ENCODE assay signal across 20 cellular contexts in the genomic region with DNA sequence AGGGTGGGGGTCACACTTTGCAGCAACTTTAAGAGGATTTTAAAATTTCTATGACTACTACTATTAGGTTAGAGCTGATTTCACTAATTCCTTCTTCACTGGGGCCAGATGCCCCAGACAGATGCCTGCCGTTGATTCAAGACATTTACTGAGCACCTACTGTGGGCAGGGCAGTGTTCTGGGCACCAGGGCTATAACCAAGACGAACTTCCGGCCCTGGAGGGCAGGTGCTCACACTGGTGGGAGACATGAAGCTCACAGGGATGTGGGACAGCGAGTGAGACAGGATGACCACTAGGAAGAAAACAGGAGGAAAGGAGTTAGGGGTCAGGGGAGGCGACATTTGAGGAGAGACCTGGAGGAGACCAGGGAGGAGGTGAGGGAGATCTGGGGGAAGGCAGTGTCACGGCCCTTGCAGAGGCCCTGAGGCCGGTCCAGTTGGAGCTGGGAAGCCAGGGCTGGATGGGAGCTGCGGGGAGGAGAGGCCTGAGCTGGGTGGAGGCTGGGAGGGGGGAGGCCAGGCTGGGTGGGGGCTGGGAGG. TPM values are rescaled to one million over a fixed set of nuclear protein-coding genes. Genes with fewer than 3 reads are reported as not detected.
A peak's percentile ranks its signal among the peaks of the same experiment; 100 is the strongest.
DNase-seq lines count a peak whose midpoint lies in the region; ATAC-seq and TF ChIP-seq lines count a peak whose summit lies in the region.
"Had no signal": no experiment of that assay in that cellular context is flagged by ENCODE, and none has a peak within 500 bp of the region (broad histone marks: within the 10 kb centered on the region; RNA-seq: fewer than 3 reads in every experiment).

No MANE protein-coding gene starts in this region.

- CTCF ChIA-PET in CD8-positive, alpha-beta memory T cell (lab: Charles Lee), result interaction anchor here (1.6 kb wide), 1 partner anchor 10 kb away, joined by 3 read pairs; a partner anchor contains a TSS

- no peak for ATAC-seq in central memory CD8-positive, alpha-beta T cell (replicated peaks; ENCODE audit: extremely low read depth, poor library complexity, severe bottlenecking)
- ATAC-seq: body of pancreas, esophagus mucosa had no signal

- H3K27me3 ChIP-seq in CD8-positive, alpha-beta memory T cell (ENCODE audit: insufficient read depth, low read length, poor library complexity, severe bottlenecking), result no peaks in the 10 kb centered on the region
- H3K27me3 ChIP-seq: body of pancreas, transverse colon had no signal

- H3K4me1 ChIP-seq in CD8-positive, alpha-beta memory T cell (ENCODE audit: insufficient read depth, low read length), result peaks cover 9% of the 10 kb centered on the region
- H3K4me1 ChIP-seq: body of pancreas had no signal

- H3K4me3 Mint-ChIP-seq in CD8-positive, alpha-beta memory T cell, result peak overlapping the region in 2 of 7 donors; percentile 5 to 22
- H3K4me3 Mint-ChIP-seq in HFFc6, result no peak overlapping the region
- peak overlapping the region; percentile 19 for H3K4me3 Mint-ChIP-seq in central memory CD8-positive, alpha-beta T cell
- H3K4me3 Mint-ChIP-seq in nephron progenitor cell, result peak overlapping the region; percentile 3
- H3K4me3 Mint-ChIP-seq: B cell had no signal

- no peaks in the 10 kb centered on the region for H3K9me3 Mint-ChIP-seq in CD8-positive, alpha-beta memory T cell
- H3K9me3 Mint-ChIP-seq in HFFc6 (no peaks in the 10 kb centered on the region; the same call in 1 of the 2 replicates), nephron progenitor cell (no peaks in the 10 kb centered on the region)
- no peaks in the 10 kb centered on the region for H3K9me3 Mint-ChIP-seq in central memory CD8-positive, alpha-beta T cell

- no peak for TF ChIP-seq CTCF in HFFc6 (IDR thresholded peaks at IDR 0.05)
- no peak for TF ChIP-seq CTCF in nephron progenitor cell (IDR thresholded peaks at IDR 0.05)

- POLR2A ChIA-PET in CD8-positive, alpha-beta memory T cell (lab: Charles Lee), result no interaction called here

- no peaks in the 10 kb centered on the region for H3K36me3 ChIP-seq in CD8-positive, alpha-beta memory T cell (ENCODE audit: insufficient read depth, low read length)
- H3K36me3 ChIP-seq: transverse colon had no signal

- H3K4me1 Mint-ChIP-seq in CD8-positive, alpha-beta memory T cell, result peaks cover 15 to 29% (median 19%) of the 10 kb centered on the region in 3 donors
- peaks cover 5% of the 10 kb centered on the region; the same call in 1 of the 2 replicates for H3K4me1 Mint-ChIP-seq in HFFc6 (ENCODE audit: low read depth)
- H3K4me1 Mint-ChIP-seq in central memory CD8-positive, alpha-beta T cell, result peaks cover 19% of the 10 kb centered on the region
- peaks cover 45% of the 10 kb centered on the region for H3K4me1 Mint-ChIP-seq in nephron progenitor cell

- peak overlapping the region; percentile 55 to 90 (median 78) for H3K27ac Mint-ChIP-seq in CD8-positive, alpha-beta memory T cell
- H3K27ac Mint-ChIP-seq in HFFc6 (peak overlapping the region; percentile 40; the same call in 1 of the 2 replicates), nephron progenitor cell (peak overlapping the region; percentile 92)
- peak overlapping the region; percentile 89 for H3K27ac Mint-ChIP-seq in central memory CD8-positive, alpha-beta T cell (ENCODE audit: low read depth)
- H3K27ac Mint-ChIP-seq: B cell had no signal

- H3K4me3 ChIP-seq in CD8-positive, alpha-beta memory T cell (ENCODE audit: low read length), result no peak overlapping the region
- H3K4me3 ChIP-seq: body of pancreas, transverse colon had no signal

- H3K27me3 Mint-ChIP-seq in CD8-positive, alpha-beta memory T cell, result no peaks in the 10 kb centered on the region
- H3K27me3 Mint-ChIP-seq in HFFc6 (ENCODE audit: insufficient read depth), result peaks cover 1% of the 10 kb centered on the region
- H3K27me3 Mint-ChIP-seq in central memory CD8-positive, alpha-beta T cell, result no peaks in the 10 kb centered on the region
- H3K27me3 Mint-ChIP-seq in nephron progenitor cell (ENCODE audit: low read depth, poor library complexity), result peaks cover 3% of the 10 kb centered on the region
- H3K27me3 Mint-ChIP-seq: B cell had no signal

- H3K9me3 ChIP-seq in CD8-positive, alpha-beta memory T cell (ENCODE audit: low read length), result no peaks in the 10 kb centered on the region
- H3K9me3 ChIP-seq: body of pancreas, transverse colon had no signal

- H3K27ac ChIP-seq in CD8-positive, alpha-beta memory T cell (ENCODE audit: low read depth, low read length), result peak overlapping the region; percentile 72
- H3K27ac ChIP-seq: body of pancreas, transverse colon had no signal

- no peak for DNase-seq in CD8-positive, alpha-beta memory T cell
- no peak for DNase-seq in HFFc6
- no peak for DNase-seq in central memory CD8-positive, alpha-beta T cell (ENCODE audit: low spot score in 2 of 2)
- DNase-seq in nephron progenitor cell, result no peak
- DNase-seq in mucosa of gallbladder (ENCODE audit: low spot score), result no peak
- no peak for DNase-seq in NCI-H2081 treated with DMSO at 0.1 percent for 48 hours (lab: John Stamatoyannopoulos, UW)
- no peak for DNase-seq in glomerular visceral epithelial cell (ENCODE audit: extremely low spot score)
- no peak for DNase-seq in stimulated activated naive CD4-positive, alpha-beta T cell (lab: John Stamatoyannopoulos, UW)
- DNase-seq: activated CD4-positive, alpha-beta T cell treated with anti-CD3 and anti-CD28 coated beads, Interleukin-2, amount 50 U/mL, for 48 hours; body of pancreas; dermis blood vessel endothelial cell; GOT3; NCI-H146; NCI-H510A; SIG-M5; stimulated activated CD4-positive, alpha-beta T cell treated with anti-CD3 and anti-CD28 coated beads, Interleukin-4, amount 100 ng/mL, for 4 hours; transverse colon had no signal

- H3K36me3 Mint-ChIP-seq in CD8-positive, alpha-beta memory T cell, result peaks cover 0 to 6% (median 4%) of the 10 kb centered on the region in 3 donors
- H3K36me3 Mint-ChIP-seq in HFFc6 (ENCODE audit: low read depth) (peaks cover 20% of the 10 kb centered on the region), nephron progenitor cell (ENCODE audit: low read depth) (peaks cover 20% of the 10 kb centered on the region)
- peaks cover 6% of the 10 kb centered on the region for H3K36me3 Mint-ChIP-seq in central memory CD8-positive, alpha-beta T cell (ENCODE audit: insufficient read depth)

RNA-seq across cellular contexts. Expression of a gene that starts 9.7 kb away (rescaled TPM):
- 10 to 100 TPM; 18.6 to 20.0 TPM for total RNA-seq in CD8-positive, alpha-beta memory T cell
- polyA plus RNA-seq in CD8-positive, alpha-beta memory T cell, result 50.3 TPM
- total RNA-seq in HFFc6 (2021; fragmentation: NEBNext Ultra II Directional; extraction: Animal tissue kit (Norgen Biotek cat#: 25700)), result 10 to 100 TPM; 20.2 to 24.7 (median 21.1) TPM
- total RNA-seq in mucosa of gallbladder, result 33.8 TPM

RNA-seq across cellular contexts. Expression of a gene that starts 14.6 kb away (rescaled TPM):
- total RNA-seq in CD8-positive, alpha-beta memory T cell, result 10 to 100 TPM; 56.9 to 57.8 TPM
- polyA plus RNA-seq in CD8-positive, alpha-beta memory T cell, result 46.9 TPM
- 10 to 100 TPM; 63.8 to 79.9 (median 64.6) TPM for total RNA-seq in HFFc6 (2021; fragmentation: NEBNext Ultra II Directional; extraction: Animal tissue kit (Norgen Biotek cat#: 25700))
- total RNA-seq in mucosa of gallbladder, result 53.3 TPM

RNA-seq across cellular contexts. Expression of a gene that starts 20.7 kb away (rescaled TPM):
- total RNA-seq in CD8-positive, alpha-beta memory T cell, result under 1 TPM; 0.33 to 0.44 TPM
- polyA plus RNA-seq in CD8-positive, alpha-beta memory T cell, result 0.12 TPM
- under 1 TPM; 0.11 to 0.47 (median 0.21) TPM for total RNA-seq in HFFc6 (2021; fragmentation: NEBNext Ultra II Directional; extraction: Animal tissue kit (Norgen Biotek cat#: 25700))
- 5.8 TPM for total RNA-seq in mucosa of gallbladder

RNA-seq across cellular contexts. Expression of a gene that starts 26.9 kb away (rescaled TPM):
- total RNA-seq in CD8-positive, alpha-beta memory T cell, result 10 to 100 TPM; 48.8 to 50.5 TPM
- polyA plus RNA-seq in CD8-positive, alpha-beta memory T cell, result 327 TPM
- under 1 TPM in 1 of 6 experiments, not detected in 5; 0.24 TPM for total RNA-seq in HFFc6 (2021; fragmentation: NEBNext Ultra II Directional; extraction: Animal tissue kit (Norgen Biotek cat#: 25700))
- total RNA-seq in mucosa of gallbladder, result 2.7 TPM
- total RNA-seq: B cell, dermis blood vessel endothelial cell, esophagus mucosa, skeletal muscle tissue had no signal

RNA-seq across cellular contexts. Expression of a gene that starts 55.4 kb away (rescaled TPM):
- 100 to 1,000 TPM; 250 to 262 TPM for total RNA-seq in CD8-positive, alpha-beta memory T cell
- polyA plus RNA-seq in CD8-positive, alpha-beta memory T cell, result 436 TPM
- total RNA-seq in HFFc6 (2021; fragmentation: NEBNext Ultra II Directional; extraction: Animal tissue kit (Norgen Biotek cat#: 25700)), result 100 to 1,000 TPM; 422 to 534 (median 465) TPM
- total RNA-seq in mucosa of gallbladder, result 480 TPM

Comparison
In these comparisons a context has a peak if more than half of its experiments do, and no peak if none do; other contexts are left out.
1. H3K27ac Mint-ChIP-seq: peak in every context shown above with its lines; median percentile 92 in nephron progenitor cell; 89 in central memory CD8-positive, alpha-beta T cell; 78 in CD8-positive, alpha-beta memory T cell; 40 in HFFc6.